Comparison of ENCODE assay signal across 25 cellular contexts in genomic region chr19:50536662-50537305, GRCh38. TPM values are rescaled to one million over a fixed set of nuclear protein-coding genes. Genes with fewer than 3 reads are reported as not detected.
A peak's percentile ranks its signal among the peaks of the same experiment; 100 is the strongest.
DNase-seq lines count a peak whose midpoint lies in the region; ATAC-seq and TF ChIP-seq lines count a peak whose summit lies in the region.
"Had no signal": no experiment of that assay in that cellular context is flagged by ENCODE, and none has a peak within 500 bp of the region (broad histone marks: within the 10 kb centered on the region; RNA-seq: fewer than 3 reads in every experiment).

No MANE protein-coding gene starts in this region.

- peak; percentile 37 to 42 for TF ChIP-seq CTCF in GM23338 (conservative IDR thresholded peaks at IDR 0.05; ENCODE audit: low read depth in 2 of 2)
- peak; percentile 21 for TF ChIP-seq CTCF in foreskin keratinocyte (conservative IDR thresholded peaks at IDR 0.05)
- TF ChIP-seq CTCF in natural killer cell (IDR thresholded peaks at IDR 0.05) = no peak

- H3K4me2 ChIP-seq in GM23338 = no peak overlapping the region
- H3K4me2 ChIP-seq: PC-9 had no signal

- 0 out of 2 replicates have a peak, but pooled peaks cover 3% of the 10 kb centered on the region for H3K9me2 ChIP-seq in GM23338 (ENCODE audit: insufficient read depth)

- H3K36me3 Mint-ChIP-seq in GM23338 (ENCODE audit: low read depth) = peaks cover 37% of the 10 kb centered on the region
- peaks cover 8% of the 10 kb centered on the region for H3K36me3 Mint-ChIP-seq in natural killer cell
- H3K36me3 Mint-ChIP-seq: CD14-positive monocyte had no signal

- no peaks in the 10 kb centered on the region for H3K36me3 ChIP-seq in GM23338 (ENCODE audit: insufficient read depth)
- H3K36me3 ChIP-seq in SJCRH30 = no peaks in the 10 kb centered on the region
- H3K36me3 ChIP-seq: lower lobe of right lung, right lobe of liver, tibial artery had no signal

- H3K79me2 ChIP-seq in GM23338 (replicated peaks; ENCODE audit: insufficient read depth) = no peaks in the 10 kb centered on the region

- no peak for DNase-seq in GM23338 (ENCODE audit: low spot score)
- DNase-seq in SJCRH30 = no peak
- DNase-seq in foreskin keratinocyte = no peak
- no peak for DNase-seq in activated T-cell treated with anti-CD3 and anti-CD28 coated beads, Interleukin-2, amount 50 U/mL, for 1 hour
- no peak for DNase-seq in natural killer cell
- no peak for DNase-seq in NCI-H510A treated with DMSO at 0.1 percent for 48 hours (lab: John Stamatoyannopoulos, UW)
- DNase-seq: activated B cell treated with CpG ODN at 0.5 μM for 24 hours; activated CD8-positive, alpha-beta T cell treated with anti-CD3 and anti-CD28 coated beads, Interleukin-2, amount 10 ng/mL, durations not matched to agents 7 days and 5 days; activated gamma-delta T cell; activated T-cell treated with anti-CD3 and anti-CD28 coated beads for 4 hours; lower lobe of right lung; nephron progenitor cell; right lobe of liver; stimulated activated CD4-positive, alpha-beta T cell treated with anti-CD3 and anti-CD28 coated beads, Interleukin-15, amount 100 ng/mL, for 24 hours; T1000 had no signal

- H3K9me3 Mint-ChIP-seq in GM23338 (peaks cover 95% of the 10 kb centered on the region), natural killer cell (peaks cover 5 to 6% of the 10 kb centered on the region in 2 donors)

- no peak overlapping the region for H3K27ac ChIP-seq in GM23338 (ENCODE audit: low read depth)
- H3K27ac ChIP-seq in SJCRH30 = peak overlapping the region; percentile 12; the same call in 1 of the 2 replicates
- H3K27ac ChIP-seq in foreskin keratinocyte = no peak overlapping the region
- H3K27ac ChIP-seq in temporal lobe (ENCODE audit: low read depth, low read length) = peak overlapping the region; percentile 75
- H3K27ac ChIP-seq: coronary artery, lower lobe of right lung, PC-9, right lobe of liver, tibial artery had no signal

- no peaks in the 10 kb centered on the region; the same call in 1 of the 2 replicates for H3F3A ChIP-seq in GM23338 (replicated peaks; ENCODE audit: low read depth)

- no peak overlapping the region for H2AFZ ChIP-seq in GM23338
- H2AFZ ChIP-seq: PC-9 had no signal

- H3K27me3 ChIP-seq in GM23338 (ENCODE audit: insufficient read depth) (no peaks in the 10 kb centered on the region), SJCRH30 (peaks cover 4% of the 10 kb centered on the region), foreskin keratinocyte (no peaks in the 10 kb centered on the region)
- H3K27me3 ChIP-seq: right lobe of liver had no signal

- H3K4me1 ChIP-seq in GM23338 (ENCODE audit: insufficient read depth) (no peaks in the 10 kb centered on the region), SJCRH30 (peaks cover 5% of the 10 kb centered on the region; the same call in 1 of the 2 replicates), foreskin keratinocyte (no peaks in the 10 kb centered on the region)
- H3K4me1 ChIP-seq: lower lobe of right lung, right lobe of liver had no signal

- H3K4me3 Mint-ChIP-seq in GM23338 = no peak overlapping the region
- H3K4me3 Mint-ChIP-seq in natural killer cell = no peak overlapping the region
- H3K4me3 Mint-ChIP-seq: activated B cell treated with CpG ODN at 0.5 μM for 24 hours; activated CD8-positive, alpha-beta T cell treated with anti-CD3 and anti-CD28 coated beads, Interleukin-2, amount 10 ng/mL, durations not matched to agents 7 days and 5 days; CD14-positive monocyte; nephron progenitor cell; stimulated activated naive CD8-positive, alpha-beta T cell treated with anti-CD3 and anti-CD28 coated beads, Interleukin-15, Interleukin-2, amounts not matched to agents 100 ng/mL and 50 ng/mL, for 24 hours had no signal

- H3K9me3 ChIP-seq in SJCRH30 (replicated peaks) = peaks cover 8% of the 10 kb centered on the region; the same call in 1 of the 2 replicates
- H3K9me3 ChIP-seq: lower lobe of right lung, right lobe of liver had no signal

- H4K20me1 ChIP-seq in GM23338 (replicated peaks; ENCODE audit: insufficient read depth) = no peaks in the 10 kb centered on the region

- H3K4me3 ChIP-seq in GM23338 (no peak overlapping the region), SJCRH30 (no peak overlapping the region)
- H3K4me3 ChIP-seq: coronary artery, lower lobe of right lung, PC-9, right lobe of liver, tibial artery had no signal

- ATAC-seq in GM23338 (no peak), foreskin keratinocyte (no peak), GM21723 (IDR thresholded peaks at IDR 0.05; ENCODE audit: unreplicated experiment) (no peak), natural killer cell (no peak)

- intact Hi-C loops in natural killer cell (cut with micrococcal nuclease) = loop anchor here (1.0 kb wide), 1 partner anchor 247 kb away; no protein-coding TSS in a partner anchor

- H3K27me3 Mint-ChIP-seq in GM23338 (ENCODE audit: insufficient read depth, low read depth, poor library complexity) (peaks cover 2% of the 10 kb centered on the region), natural killer cell (ENCODE audit: low read depth in 2 of 2) (peaks cover 10 to 19% of the 10 kb centered on the region in 2 donors)

- H3K4me1 Mint-ChIP-seq in GM23338 (no peaks in the 10 kb centered on the region), natural killer cell (no peaks in the 10 kb centered on the region)
- H3K4me1 Mint-ChIP-seq: activated B cell treated with CpG ODN at 0.5 μM for 24 hours, CD14-positive monocyte had no signal

- no peak overlapping the region for H3K27ac Mint-ChIP-seq in GM23338
- no peak overlapping the region for H3K27ac Mint-ChIP-seq in natural killer cell
- H3K27ac Mint-ChIP-seq: activated B cell treated with CpG ODN at 0.5 μM for 24 hours; activated CD8-positive, alpha-beta T cell treated with anti-CD3 and anti-CD28 coated beads, Interleukin-2, amount 10 ng/mL, durations not matched to agents 7 days and 5 days; nephron progenitor cell; stimulated activated naive CD8-positive, alpha-beta T cell treated with anti-CD3 and anti-CD28 coated beads, Interleukin-15, Interleukin-2, amounts not matched to agents 100 ng/mL and 50 ng/mL, for 24 hours had no signal

TF ChIP-seq in GM23338, 12 proteins besides CTCF, POLR2A, EP300 and RAD21:
- no peak for TF ChIP-seq STAT1 (IDR thresholded peaks at IDR 0.05; ENCODE audit: unreplicated experiment)
TF ChIP-seq in GM23338: peak in this region for 0.

RNA-seq across cellular contexts. Expression of gene ASPDH, which starts 23.1 kb away (rescaled TPM):
- not detected in 2 replicates for total RNA-seq in GM23338 (2014; rRNA removed; shearing (Covaris generic))
- polyA plus RNA-seq in GM23338 (2016; fragmentation: Nextera tagmentation; extraction: Ambion mirVana) (not detected in 2 replicates), foreskin keratinocyte (not detected in 2 replicates)
- total RNA-seq in SJCRH30 (2014; rRNA removed; shearing (Covaris generic)) = not detected in 2 replicates
- total RNA-seq in foreskin keratinocyte (not detected in 2 replicates), temporal lobe (0.98 TPM), natural killer cell (not detected)
- total RNA-seq: activated B cell treated with CpG ODN at 0.5 μM for 24 hours; activated CD8-positive, alpha-beta T cell treated with anti-CD3 and anti-CD28 coated beads, Interleukin-2, amount 10 ng/mL, durations not matched to agents 7 days and 5 days; G401; lower lobe of right lung; M059J; mononuclear cell; PC-9 had no signal
- polyA plus RNA-seq: CD14-positive monocyte had no signal

RNA-seq across cellular contexts. Expression of gene JOSD2, which starts 25.8 kb away (rescaled TPM):
- total RNA-seq in GM23338 (2014; rRNA removed; shearing (Covaris generic)) = 1.2 and 5.8 TPM in 2 replicates
- polyA plus RNA-seq in GM23338 (2016; fragmentation: Nextera tagmentation; extraction: Ambion mirVana) (3.3 and 4.1 TPM in 2 replicates), foreskin keratinocyte (69.8 and 94.1 TPM in 2 replicates)
- total RNA-seq in SJCRH30 (2014; rRNA removed; shearing (Covaris generic)) = 17.7 and 23.8 TPM in 2 replicates
- total RNA-seq in foreskin keratinocyte (36.5 and 51.0 TPM in 2 replicates), temporal lobe (6.1 TPM), natural killer cell (10 to 100 TPM; 18.8 to 22.0 (median 20.3) TPM)

RNA-seq across cellular contexts. Expression of gene LRRC4B, which starts 31.5 kb away (rescaled TPM):
- 12.8 and 13.2 TPM in 2 replicates for total RNA-seq in GM23338 (2014; rRNA removed; shearing (Covaris generic))
- polyA plus RNA-seq in GM23338 (2016; fragmentation: Nextera tagmentation; extraction: Ambion mirVana) (2.0 and 2.2 TPM in 2 replicates), foreskin keratinocyte (not detected in 2 replicates)
- total RNA-seq in SJCRH30 (2014; rRNA removed; shearing (Covaris generic)) = 0.02 and 0.13 TPM in 2 replicates
- total RNA-seq in foreskin keratinocyte (not detected in 2 replicates), temporal lobe (67.4 TPM), natural killer cell (not detected)
- total RNA-seq: activated B cell treated with CpG ODN at 0.5 μM for 24 hours; activated CD8-positive, alpha-beta T cell treated with anti-CD3 and anti-CD28 coated beads, Interleukin-2, amount 10 ng/mL, durations not matched to agents 7 days and 5 days; M059J; mononuclear cell; PC-9 had no signal
- polyA plus RNA-seq: CD14-positive monocyte had no signal

Comparison
In these comparisons a context has a peak if more than half of its experiments do, and no peak if none do; other contexts are left out.
1. H3K27ac ChIP-seq: peak in SJCRH30 (single experiment) and temporal lobe (single experiment); none in GM23338 (single experiment) and foreskin keratinocyte (single experiment).
2. RNA of gene LRRC4B, which starts 31.5 kb away (total RNA-seq): 67.4 TPM in temporal lobe (single experiment) and 12.8 to 13.2 TPM in GM23338; 0.02 to 0.13 TPM in SJCRH30, not detected in foreskin keratinocyte and not detected in natural killer cell; every median in the first group is over 10 times any median in the second.